ENCODE assay signal across 18 cellular contexts in the genomic region with DNA sequence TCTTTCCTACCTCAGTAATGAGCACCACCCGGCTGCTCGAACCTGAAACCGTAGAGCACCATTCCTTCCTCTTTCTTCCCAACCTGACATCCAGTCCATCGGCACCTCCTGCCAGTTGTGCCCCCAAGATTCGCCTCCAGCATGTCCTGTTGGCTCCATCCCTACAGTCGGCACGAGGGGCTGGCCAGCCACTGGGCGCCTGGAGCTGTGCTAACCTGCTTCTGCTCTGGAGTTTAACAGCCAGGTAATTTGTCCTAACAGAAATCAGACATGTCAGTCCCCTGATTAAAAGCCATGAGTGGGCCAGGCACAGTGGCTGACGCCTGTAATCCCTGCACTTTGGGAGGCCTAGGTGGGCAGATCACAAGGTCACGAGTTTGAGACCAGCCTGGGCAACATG. TPM values are rescaled to one million over a fixed set of nuclear protein-coding genes. Genes with fewer than 3 reads are reported as not detected.
DNase-seq lines count a peak whose midpoint lies in the region; ATAC-seq and TF ChIP-seq lines count a peak whose summit lies in the region.
"Had no signal": no experiment of that assay in that cellular context is flagged by ENCODE, and none has a peak within 500 bp of the region (broad histone marks: within the 10 kb centered on the region; RNA-seq: fewer than 3 reads in every experiment).

No MANE protein-coding gene starts in this region.

- peaks cover 5% of the 10 kb centered on the region for H3K4me1 Mint-ChIP-seq in dendritic cell treated with granulocyte-macrophage colony-stimulating factor and Interleukin-4, amounts not matched to agents 40 ng/mL and 50 ng/mL, for 4 days (ENCODE audit: low read depth)
- H3K4me1 Mint-ChIP-seq: GM23338 had no signal

- TF ChIP-seq CTCF in right atrium auricular region (IDR thresholded peaks at IDR 0.05) (no peak), WERI-Rb-1 (IDR thresholded peaks at IDR 0.05; ENCODE audit: low read depth, low read length) (no peak)

- H3K27ac ChIP-seq in right atrium auricular region (no peak overlapping the region), WERI-Rb-1 (peak overlapping the region; percentile 39)

- H3K4me3 Mint-ChIP-seq in dendritic cell treated with granulocyte-macrophage colony-stimulating factor and Interleukin-4, amounts not matched to agents 40 ng/mL and 50 ng/mL, for 4 days: no peak overlapping the region
- H3K4me3 Mint-ChIP-seq: CD8-positive, alpha-beta memory T cell; GM23338 had no signal

- no peaks in the 10 kb centered on the region for H3K27me3 ChIP-seq in right atrium auricular region
- H3K27me3 ChIP-seq in WERI-Rb-1 (ENCODE audit: insufficient read depth, low read depth, severe bottlenecking): no peaks in the 10 kb centered on the region
- H3K27me3 ChIP-seq: BE2C had no signal

- no peaks in the 10 kb centered on the region for H3K4me1 ChIP-seq in right atrium auricular region
- H3K4me1 ChIP-seq: BE2C had no signal

- no peaks in the 10 kb centered on the region for H3K36me3 ChIP-seq in right atrium auricular region
- H3K36me3 ChIP-seq in WERI-Rb-1: no peaks in the 10 kb centered on the region
- H3K36me3 ChIP-seq: BE2C had no signal

- DNase-seq in Right ventricle myocardium inferior (ENCODE audit: missing footprints) (peak; percentile 62), right atrium auricular region (ENCODE audit: low spot score) (no peak), WERI-Rb-1 (peak; percentile 20), NCI-H2227 (lab: John Stamatoyannopoulos, UW; ENCODE audit: unreplicated experiment) (no peak)
- DNase-seq: ACHN; BE2C; C1 segment of cervical spinal cord; CD4-positive, CD25-positive, alpha-beta regulatory T cell; CD8-positive, alpha-beta memory T cell; COR-L47; DMS 273 treated with DMSO at 0.1 percent for 48 hours; DMS53; H7 had no signal

- H3K27me3 Mint-ChIP-seq in dendritic cell treated with granulocyte-macrophage colony-stimulating factor and Interleukin-4, amounts not matched to agents 40 ng/mL and 50 ng/mL, for 4 days: no peaks in the 10 kb centered on the region
- H3K27me3 Mint-ChIP-seq: CD4-positive, CD25-positive, alpha-beta regulatory T cell; CD8-positive, alpha-beta memory T cell had no signal

- intact Hi-C loops in Right ventricle myocardium inferior (cut with DNase I): no loop called here
- intact Hi-C loops in dendritic cell treated with granulocyte-macrophage colony-stimulating factor and Interleukin-4, amounts not matched to agents 40 ng/mL and 50 ng/mL, for 4 days (cut with micrococcal nuclease): no loop called here

- no peaks in the 10 kb centered on the region for H3K9me3 Mint-ChIP-seq in dendritic cell treated with granulocyte-macrophage colony-stimulating factor and Interleukin-4, amounts not matched to agents 40 ng/mL and 50 ng/mL, for 4 days
- H3K9me3 Mint-ChIP-seq: CD4-positive, CD25-positive, alpha-beta regulatory T cell; CD8-positive, alpha-beta memory T cell; GM23338 had no signal

- peaks cover 40% of the 10 kb centered on the region for H3K36me3 Mint-ChIP-seq in dendritic cell treated with granulocyte-macrophage colony-stimulating factor and Interleukin-4, amounts not matched to agents 40 ng/mL and 50 ng/mL, for 4 days (ENCODE audit: low read depth)

- ATAC-seq in Right ventricle myocardium inferior (no peak), HG03280 (IDR thresholded peaks at IDR 0.05; ENCODE audit: unreplicated experiment) (no peak), GM19452 (IDR thresholded peaks at IDR 0.05; ENCODE audit: unreplicated experiment) (no peak)
- ATAC-seq: GM23338, HepG2 had no signal

- no peak overlapping the region for H3K4me3 ChIP-seq in right atrium auricular region
- no peak overlapping the region for H3K4me3 ChIP-seq in WERI-Rb-1 (ENCODE audit: low read depth, low read length)
- H3K4me3 ChIP-seq: GM23338 had no signal

- no peaks in the 10 kb centered on the region for H3K9me3 ChIP-seq in right atrium auricular region
- no peaks in the 10 kb centered on the region for H3K9me3 ChIP-seq in WERI-Rb-1 (ENCODE audit: severe bottlenecking)
- H3K9me3 ChIP-seq: BE2C had no signal

- H3K27ac Mint-ChIP-seq in dendritic cell treated with granulocyte-macrophage colony-stimulating factor and Interleukin-4, amounts not matched to agents 40 ng/mL and 50 ng/mL, for 4 days: peak overlapping the region; percentile 14
- H3K27ac Mint-ChIP-seq: CD4-positive, CD25-positive, alpha-beta regulatory T cell; GM23338 had no signal

RNA-seq across cellular contexts. Expression of a gene that starts 16.8 kb away (rescaled TPM):
- total RNA-seq in Right ventricle myocardium inferior (22.5 TPM), right atrium auricular region (10 to 100 TPM; 12.1 to 27.5 TPM)

Comparison
In these comparisons a context has a peak if more than half of its experiments do, and no peak if none do; other contexts are left out.
1. DNase-seq: peak in Right ventricle myocardium inferior (single experiment) and WERI-Rb-1 (single experiment); none in right atrium auricular region (single experiment) and NCI-H2227 (single experiment).